1 cellular context compared by ENCODE assay signal in the genomic region with DNA sequence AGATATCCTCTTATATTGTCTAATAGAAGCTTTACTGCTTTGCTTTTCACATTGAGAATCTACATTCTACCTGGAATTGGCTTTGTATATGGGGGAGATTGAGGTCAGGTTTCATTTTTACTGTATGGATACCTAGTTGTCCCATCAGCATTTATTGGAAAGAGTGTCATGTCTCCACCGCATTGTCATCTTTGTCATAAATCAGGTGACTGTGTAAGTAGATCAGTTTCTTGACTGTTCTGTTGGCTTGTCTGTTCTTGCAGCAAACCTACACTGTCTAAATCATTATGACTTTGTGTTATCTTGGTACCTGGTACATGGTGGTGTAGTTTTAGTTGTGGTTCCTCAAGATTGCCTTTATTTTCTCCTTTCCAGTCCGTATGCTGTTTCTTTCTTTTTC.
TF ChIP-seq lines count a peak whose summit lies in the region.

No MANE protein-coding gene starts in this region.

TF ChIP-seq in GM12878, 131 proteins besides CTCF, POLR2A, EP300 and RAD21:
- TF ChIP-seq SRF (IDR thresholded peaks at IDR 0.05; ENCODE audit: low read depth in 2 of 2, low read length in 2 of 2) (no peak), TBL1XR1 (IDR thresholded peaks at IDR 0.05; ENCODE audit: low read depth, low read length) (no peak), ZNF622 (IDR thresholded peaks at IDR 0.05) (no peak), NR2F1 (conservative IDR thresholded peaks at IDR 0.05) (no peak), FOS (IDR thresholded peaks at IDR 0.05; ENCODE audit: borderline replicate concordance, extremely low read depth, insufficient read length) (no peak), CREB1 (IDR thresholded peaks at IDR 0.05; ENCODE audit: low read depth) (no peak), ZSCAN29 (IDR thresholded peaks at IDR 0.05) (no peak), RB1 (IDR thresholded peaks at IDR 0.05; ENCODE audit: borderline replicate concordance) (no peak), LARP7 (IDR thresholded peaks at IDR 0.05) (no peak), ESRRA (IDR thresholded peaks at IDR 0.05; ENCODE audit: low read length) (no peak), POLR2AphosphoS5 (IDR thresholded peaks at IDR 0.05; ENCODE audit: low read length) (no peak)
- TF ChIP-seq, protein P1, sequence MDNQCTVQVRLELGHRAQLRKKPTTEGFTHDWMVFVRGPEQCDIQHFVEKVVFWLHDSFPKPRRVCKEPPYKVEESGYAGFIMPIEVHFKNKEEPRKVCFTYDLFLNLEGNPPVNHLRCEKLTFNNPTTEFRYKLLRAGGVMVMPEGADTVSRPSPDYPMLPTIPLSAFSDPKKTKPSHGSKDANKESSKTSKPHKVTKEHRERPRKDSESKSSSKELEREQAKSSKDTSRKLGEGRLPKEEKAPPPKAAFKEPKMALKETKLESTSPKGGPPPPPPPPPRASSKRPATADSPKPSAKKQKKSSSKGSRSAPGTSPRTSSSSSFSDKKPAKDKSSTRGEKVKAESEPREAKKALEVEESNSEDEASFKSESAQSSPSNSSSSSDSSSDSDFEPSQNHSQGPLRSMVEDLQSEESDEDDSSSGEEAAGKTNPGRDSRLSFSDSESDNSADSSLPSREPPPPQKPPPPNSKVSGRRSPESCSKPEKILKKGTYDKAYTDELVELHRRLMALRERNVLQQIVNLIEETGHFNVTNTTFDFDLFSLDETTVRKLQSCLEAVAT (IDR thresholded peaks at IDR 0.05): no peak
